Comparison of ENCODE assay signal across 8 cellular contexts in genomic region chr6:32153835-32154513, GRCh38. TPM values are rescaled to one million over a fixed set of nuclear protein-coding genes. Genes with fewer than 3 reads are reported as not detected.
A peak's percentile ranks its signal among the peaks of the same experiment; 100 is the strongest.
DNase-seq lines count a peak whose midpoint lies in the region; ATAC-seq and TF ChIP-seq lines count a peak whose summit lies in the region.

TSS of gene PPT2 (plus strand) at chr6:32154141. CDS start at chr6:32154595, 454 bp downstream.

- DNase-seq in COLO829 (ENCODE audit: low spot score): peak; percentile 78
- DNase-seq in NCI-H510A treated with DMSO at 0.1 percent for 48 hours (lab: John Stamatoyannopoulos, UW): peak; percentile 83
- peak; percentile 89 for DNase-seq in activated CD4-positive, alpha-beta T cell treated with anti-CD3 and anti-CD28 coated beads, Interleukin-2, amount 10 ng/mL, durations not matched to agents 24 days and 14 days
- peak; percentile 98 for DNase-seq in choroid plexus epithelial cell (ENCODE audit: low read depth)
- DNase-seq in kidney tubule cell (ENCODE audit: low spot score): peak; percentile 85
- DNase-seq in stimulated activated CD4-positive, alpha-beta T cell treated with anti-CD3 and anti-CD28 coated beads, Interleukin-15, amount 100 ng/mL, for 24 hours: peak; percentile 89

- H3K27ac Mint-ChIP-seq in activated CD4-positive, alpha-beta T cell treated with anti-CD3 and anti-CD28 coated beads, Interleukin-2, amount 10 ng/mL, durations not matched to agents 24 days and 14 days: peak within 1 kb of the TSS; percentile 72

- peaks cover 32% of the 10 kb centered on the region for H3K27me3 Mint-ChIP-seq in activated CD4-positive, alpha-beta T cell treated with anti-CD3 and anti-CD28 coated beads, Interleukin-2, amount 10 ng/mL, durations not matched to agents 24 days and 14 days

- H3K36me3 Mint-ChIP-seq in activated CD4-positive, alpha-beta T cell treated with anti-CD3 and anti-CD28 coated beads, Interleukin-2, amount 10 ng/mL, durations not matched to agents 24 days and 14 days (ENCODE audit: low read depth): peaks cover 8% of the 10 kb centered on the region

- no peak for TF ChIP-seq CTCF in choroid plexus epithelial cell (conservative IDR thresholded peaks at IDR 0.05; ENCODE audit: low read depth, low read length)

- peak within 1 kb of the TSS; percentile 96 for H3K4me3 ChIP-seq in choroid plexus epithelial cell (ENCODE audit: low read depth, low read length)

- peaks cover 29% of the 10 kb centered on the region for H3K4me1 Mint-ChIP-seq in activated CD4-positive, alpha-beta T cell treated with anti-CD3 and anti-CD28 coated beads, Interleukin-2, amount 10 ng/mL, durations not matched to agents 24 days and 14 days

- H3K4me3 Mint-ChIP-seq in activated CD4-positive, alpha-beta T cell treated with anti-CD3 and anti-CD28 coated beads, Interleukin-2, amount 10 ng/mL, durations not matched to agents 24 days and 14 days: peak within 1 kb of the TSS; percentile 84

- ATAC-seq in HG02885 (IDR thresholded peaks at IDR 0.05; ENCODE audit: poor library complexity, unreplicated experiment) (peak; percentile 26), HG02623 (IDR thresholded peaks at IDR 0.05; ENCODE audit: unreplicated experiment) (no peak)

- intact Hi-C loops in activated CD4-positive, alpha-beta T cell treated with anti-CD3 and anti-CD28 coated beads, Interleukin-2, amount 10 ng/mL, durations not matched to agents 24 days and 14 days (cut with micrococcal nuclease): loop anchor here (1.0 to 10.0 kb wide), 6 partner anchors 22 to 109 kb away; partner anchors contain the start of genes AGPAT1 and ATF6B

- H3K9me3 Mint-ChIP-seq in activated CD4-positive, alpha-beta T cell treated with anti-CD3 and anti-CD28 coated beads, Interleukin-2, amount 10 ng/mL, durations not matched to agents 24 days and 14 days: no peaks in the 10 kb centered on the region

RNA-seq across cellular contexts. Expression of gene PPT2, which starts in this region (rescaled TPM):
- 11.3 and 12.7 TPM in 2 replicates for total RNA-seq in activated CD4-positive, alpha-beta T cell treated with anti-CD3 and anti-CD28 coated beads, Interleukin-2, amount 10 ng/mL, durations not matched to agents 24 days and 14 days
